In genomic region chr17:57966246-57966645, GRCh38 we compare ENCODE assay signal across 24 cellular contexts. TPM values are rescaled to one million over a fixed set of nuclear protein-coding genes. Genes with fewer than 3 reads are reported as not detected.
"Had no signal": no experiment of that assay in that cellular context is flagged by ENCODE, and none has a peak within 500 bp of the region (broad histone marks: within the 10 kb centered on the region; RNA-seq: fewer than 3 reads in every experiment).

No MANE protein-coding gene starts in this region.

- ATAC-seq: activated naive CD8-positive, alpha-beta T cell treated with anti-CD3 and anti-CD28 coated beads, Interleukin-2, amount 50 U/mL, for 24 hours; activated T-helper 17 cell treated with anti-CD3 and anti-CD28 coated beads, Interleukin-2, amount 50 U/mL, for 72 hours; left colon; naive thymus-derived CD8-positive, alpha-beta T cell had no signal

- H3K4me3 ChIP-seq: heart left ventricle, ovary, prostate gland, tibial nerve had no signal

- H3K4me1 ChIP-seq: tibial nerve had no signal

- DNase-seq: activated CD4-positive, alpha-beta memory T cell treated with anti-CD3 and anti-CD28 coated beads for 36 hours; activated CD4-positive, alpha-beta T cell treated with anti-CD3 and anti-CD28 coated beads, Interleukin-2, amount 10 ng/mL, durations not matched to agents 24 days and 14 days; activated CD4-positive, CD25-positive, alpha-beta regulatory T cell treated with anti-CD3 and anti-CD28 coated beads, Interleukin-2, amount 50 U/mL, for 72 hours; activated naive CD8-positive, alpha-beta T cell treated with anti-CD3 and anti-CD28 coated beads, Interleukin-2, amount 50 U/mL, for 24 hours; activated T-cell treated with anti-CD3 and anti-CD28 coated beads, Interleukin-2, amount 50 U/mL, for 1 hour; amygdala; caudate nucleus; cortex of kidney; foreskin fibroblast; hypothalamus; immature natural killer cell; kidney; left colon; mesenchymal stem cell; naive thymus-derived CD8-positive, alpha-beta T cell; ovary; stimulated activated CD4-positive, alpha-beta T cell treated with anti-CD3 and anti-CD28 coated beads, Interleukin-15, amount 100 ng/mL, for 24 hours; stimulated activated naive CD4-positive, alpha-beta T cell treated with Interleukin-2 at 50 U/mL for 16 hours; T-helper 2 cell had no signal

- H3K27me3 ChIP-seq: heart left ventricle, ovary, tibial nerve had no signal

- H3K4me1 Mint-ChIP-seq: activated CD4-positive, alpha-beta T cell treated with anti-CD3 and anti-CD28 coated beads, Interleukin-2, amount 10 ng/mL, durations not matched to agents 24 days and 14 days; activated naive CD4-positive, alpha-beta T cell treated with anti-CD3 and anti-CD28 coated beads, Interleukin-2, amount 50 U/mL, for 24 hours; activated naive CD8-positive, alpha-beta T cell treated with anti-CD3 and anti-CD28 coated beads, Interleukin-2, amount 50 U/mL, for 24 hours; activated T-helper 17 cell treated with anti-CD3 and anti-CD28 coated beads, Interleukin-2, amount 50 U/mL, for 72 hours; immature natural killer cell; naive thymus-derived CD8-positive, alpha-beta T cell had no signal

- H3K36me3 ChIP-seq: ovary, prostate gland had no signal

- H3K4me3 Mint-ChIP-seq: activated CD4-positive, alpha-beta memory T cell treated with anti-CD3 and anti-CD28 coated beads for 36 hours; activated CD4-positive, alpha-beta T cell treated with anti-CD3 and anti-CD28 coated beads, Interleukin-2, amount 10 ng/mL, durations not matched to agents 24 days and 14 days; activated naive CD4-positive, alpha-beta T cell treated with anti-CD3 and anti-CD28 coated beads, Interleukin-2, amount 50 U/mL, for 24 hours; activated naive CD8-positive, alpha-beta T cell treated with anti-CD3 and anti-CD28 coated beads, Interleukin-2, amount 50 U/mL, for 24 hours; activated T-helper 17 cell treated with anti-CD3 and anti-CD28 coated beads, Interleukin-2, amount 50 U/mL, for 72 hours; immature natural killer cell; naive thymus-derived CD8-positive, alpha-beta T cell had no signal

- H3K27me3 Mint-ChIP-seq: activated CD4-positive, alpha-beta memory T cell treated with anti-CD3 and anti-CD28 coated beads for 36 hours; activated naive CD4-positive, alpha-beta T cell treated with anti-CD3 and anti-CD28 coated beads, Interleukin-2, amount 50 U/mL, for 24 hours; activated T-helper 17 cell treated with anti-CD3 and anti-CD28 coated beads, Interleukin-2, amount 50 U/mL, for 72 hours had no signal

- H3K9me3 ChIP-seq: heart left ventricle, ovary, prostate gland, tibial nerve had no signal

- H3K27ac ChIP-seq: ovary, prostate gland, tibial nerve had no signal

- H3K36me3 Mint-ChIP-seq: activated CD4-positive, alpha-beta memory T cell treated with anti-CD3 and anti-CD28 coated beads for 36 hours; activated naive CD4-positive, alpha-beta T cell treated with anti-CD3 and anti-CD28 coated beads, Interleukin-2, amount 50 U/mL, for 24 hours; naive thymus-derived CD8-positive, alpha-beta T cell had no signal

- H3K9me3 Mint-ChIP-seq: activated CD4-positive, alpha-beta memory T cell treated with anti-CD3 and anti-CD28 coated beads for 36 hours; activated CD4-positive, alpha-beta T cell treated with anti-CD3 and anti-CD28 coated beads, Interleukin-2, amount 10 ng/mL, durations not matched to agents 24 days and 14 days; activated naive CD4-positive, alpha-beta T cell treated with anti-CD3 and anti-CD28 coated beads, Interleukin-2, amount 50 U/mL, for 24 hours; activated naive CD8-positive, alpha-beta T cell treated with anti-CD3 and anti-CD28 coated beads, Interleukin-2, amount 50 U/mL, for 24 hours; activated T-helper 17 cell treated with anti-CD3 and anti-CD28 coated beads, Interleukin-2, amount 50 U/mL, for 72 hours; immature natural killer cell; naive thymus-derived CD8-positive, alpha-beta T cell had no signal

- H3K27ac Mint-ChIP-seq: activated CD4-positive, alpha-beta memory T cell treated with anti-CD3 and anti-CD28 coated beads for 36 hours; activated CD4-positive, alpha-beta T cell treated with anti-CD3 and anti-CD28 coated beads, Interleukin-2, amount 10 ng/mL, durations not matched to agents 24 days and 14 days; activated naive CD4-positive, alpha-beta T cell treated with anti-CD3 and anti-CD28 coated beads, Interleukin-2, amount 50 U/mL, for 24 hours; activated naive CD8-positive, alpha-beta T cell treated with anti-CD3 and anti-CD28 coated beads, Interleukin-2, amount 50 U/mL, for 24 hours; activated T-helper 17 cell treated with anti-CD3 and anti-CD28 coated beads, Interleukin-2, amount 50 U/mL, for 72 hours; immature natural killer cell; naive thymus-derived CD8-positive, alpha-beta T cell had no signal

RNA-seq across cellular contexts. Expression of gene CUEDC1, which starts 11.0 kb away (rescaled TPM):
- polyA plus RNA-seq: naive thymus-derived CD8-positive, alpha-beta T cell had no signal
